Comparison of ENCODE assay signal across 20 cellular contexts in genomic region chr1:12537294-12537693, GRCh38.
DNase-seq lines count a peak whose midpoint lies in the region; ATAC-seq and TF ChIP-seq lines count a peak whose summit lies in the region.
"Had no signal": no experiment of that assay in that cellular context is flagged by ENCODE, and none has a peak within 500 bp of the region (broad histone marks: within the 10 kb centered on the region; RNA-seq: fewer than 3 reads in every experiment).

No MANE protein-coding gene starts in this region.

- TF ChIP-seq CTCF in Calu3 (IDR thresholded peaks at IDR 0.05; ENCODE audit: unreplicated experiment), result no peak
- no peak for TF ChIP-seq CTCF in nephron (IDR thresholded peaks at IDR 0.05; ENCODE audit: unreplicated experiment in 3 of 3)
- no peak for TF ChIP-seq CTCF in GM10266 (IDR thresholded peaks at IDR 0.05; ENCODE audit: control insufficient read depth, insufficient read depth, low read depth, missing control alignments)

- peaks cover 2% of the 10 kb centered on the region for H3K4me1 Mint-ChIP-seq in activated CD4-positive, alpha-beta T cell treated with anti-CD3 and anti-CD28 coated beads for 36 hours
- peaks cover 29% of the 10 kb centered on the region for H3K4me1 Mint-ChIP-seq in Calu3 (ENCODE audit: low read depth, unreplicated experiment)
- H3K4me1 Mint-ChIP-seq in activated T-helper 17 cell treated with anti-CD3 and anti-CD28 coated beads, Interleukin-2, amount 50 U/mL, for 72 hours, result peaks cover 4% of the 10 kb centered on the region
- peaks cover 20% of the 10 kb centered on the region for H3K4me1 Mint-ChIP-seq in nephron
- peaks cover 6 to 9% of the 10 kb centered on the region in 2 donors for H3K4me1 Mint-ChIP-seq in natural killer cell treated with Interleukin-12 subunit alpha and Interleukin-12 subunit beta and Interleukin-15 and Interleukin-18, amount 100 ng/mL, for 72 hours (ENCODE audit: low read depth in 2 of 2)
- H3K4me1 Mint-ChIP-seq: CD14-positive monocyte; CD8-positive, alpha-beta memory T cell had no signal

- H3K27me3 Mint-ChIP-seq in activated CD4-positive, alpha-beta T cell treated with anti-CD3 and anti-CD28 coated beads for 36 hours, result no peaks in the 10 kb centered on the region
- H3K27me3 Mint-ChIP-seq in Calu3 (ENCODE audit: unreplicated experiment) (no peaks in the 10 kb centered on the region), nephron (ENCODE audit: low read depth) (no peaks in the 10 kb centered on the region)
- H3K27me3 Mint-ChIP-seq in activated T-helper 17 cell treated with anti-CD3 and anti-CD28 coated beads, Interleukin-2, amount 50 U/mL, for 72 hours, result no peaks in the 10 kb centered on the region
- H3K27me3 Mint-ChIP-seq in natural killer cell treated with Interleukin-12 subunit alpha and Interleukin-12 subunit beta and Interleukin-15 and Interleukin-18, amount 100 ng/mL, for 72 hours, result no peaks in the 10 kb centered on the region
- H3K27me3 Mint-ChIP-seq: CD4-positive, alpha-beta T cell had no signal

- H3K4me3 Mint-ChIP-seq in activated CD4-positive, alpha-beta T cell treated with anti-CD3 and anti-CD28 coated beads for 36 hours, result no peak overlapping the region
- H3K4me3 Mint-ChIP-seq in Calu3 (ENCODE audit: low read depth, unreplicated experiment) (no peak overlapping the region), nephron (no peak overlapping the region)
- H3K4me3 Mint-ChIP-seq in activated T-helper 17 cell treated with anti-CD3 and anti-CD28 coated beads, Interleukin-2, amount 50 U/mL, for 72 hours, result no peak overlapping the region
- no peak overlapping the region for H3K4me3 Mint-ChIP-seq in natural killer cell treated with Interleukin-12 subunit alpha and Interleukin-12 subunit beta and Interleukin-15 and Interleukin-18, amount 100 ng/mL, for 72 hours
- H3K4me3 Mint-ChIP-seq: CD14-positive monocyte; CD4-positive, alpha-beta T cell; CD8-positive, alpha-beta memory T cell had no signal

- no peak for DNase-seq in activated CD4-positive, alpha-beta T cell treated with anti-CD3 and anti-CD28 coated beads for 36 hours
- no peak for DNase-seq in activated CD4-positive, alpha-beta T cell treated with anti-CD3 and anti-CD28 coated beads for 48 hours
- DNase-seq in Calu3, result no peak
- no peak for DNase-seq in NCI-H1436 (lab: John Stamatoyannopoulos, UW)
- no peak for DNase-seq in natural killer cell treated with Interleukin-12 subunit alpha and Interleukin-12 subunit beta and Interleukin-15 and Interleukin-18, amount 100 ng/mL, for 72 hours (ENCODE audit: low spot score)
- DNase-seq in GM10266 (ENCODE audit: extremely low spot score), result no peak
- DNase-seq: ACHN; AML-193; BE2C; CD4-positive, alpha-beta T cell; CD8-positive, alpha-beta memory T cell; DMS53; DMS79 treated with DMSO at 0.1 percent for 48 hours; GF-D8; H7; HCEC 1CT had no signal

- intact Hi-C loops in activated CD4-positive, alpha-beta T cell treated with anti-CD3 and anti-CD28 coated beads for 36 hours (cut with DNase I, micrococcal nuclease), result no loop called here
- intact Hi-C loops in Calu3 (cut with micrococcal nuclease; ENCODE audit: unreplicated experiment), result no loop called here

- H3K9me3 Mint-ChIP-seq in activated CD4-positive, alpha-beta T cell treated with anti-CD3 and anti-CD28 coated beads for 36 hours (ENCODE audit: low read depth), result peaks cover 9% of the 10 kb centered on the region
- H3K9me3 Mint-ChIP-seq in Calu3 (ENCODE audit: low read depth, unreplicated experiment) (peaks cover 11% of the 10 kb centered on the region), nephron (peaks cover 24% of the 10 kb centered on the region)
- peaks cover 19% of the 10 kb centered on the region for H3K9me3 Mint-ChIP-seq in activated T-helper 17 cell treated with anti-CD3 and anti-CD28 coated beads, Interleukin-2, amount 50 U/mL, for 72 hours
- H3K9me3 Mint-ChIP-seq in natural killer cell treated with Interleukin-12 subunit alpha and Interleukin-12 subunit beta and Interleukin-15 and Interleukin-18, amount 100 ng/mL, for 72 hours, result peaks cover 4% of the 10 kb centered on the region

- H3K27ac Mint-ChIP-seq in activated CD4-positive, alpha-beta T cell treated with anti-CD3 and anti-CD28 coated beads for 36 hours, result peak overlapping the region; percentile 15
- H3K27ac Mint-ChIP-seq in Calu3 (ENCODE audit: unreplicated experiment), result peak overlapping the region; percentile 25
- peak overlapping the region; percentile 27 for H3K27ac Mint-ChIP-seq in activated T-helper 17 cell treated with anti-CD3 and anti-CD28 coated beads, Interleukin-2, amount 50 U/mL, for 72 hours
- H3K27ac Mint-ChIP-seq in nephron, result peak overlapping the region in 2 of 3 experiments; percentile 61 to 82
- peak overlapping the region in 1 of 2 donors; percentile 51 for H3K27ac Mint-ChIP-seq in natural killer cell treated with Interleukin-12 subunit alpha and Interleukin-12 subunit beta and Interleukin-15 and Interleukin-18, amount 100 ng/mL, for 72 hours
- H3K27ac Mint-ChIP-seq: CD14-positive monocyte; CD4-positive, alpha-beta T cell had no signal

- ATAC-seq in activated CD4-positive, alpha-beta T cell treated with anti-CD3 and anti-CD28 coated beads for 36 hours, result no peak
- ATAC-seq in activated T-helper 17 cell treated with anti-CD3 and anti-CD28 coated beads, Interleukin-2, amount 50 U/mL, for 72 hours (replicated peaks), result no peak
- ATAC-seq in natural killer cell treated with Interleukin-12 subunit alpha and Interleukin-12 subunit beta and Interleukin-15 and Interleukin-18, amount 100 ng/mL, for 72 hours, result no peak
- ATAC-seq: A549 had no signal

- POLR2A ChIA-PET in activated CD4-positive, alpha-beta T cell treated with anti-CD3 and anti-CD28 coated beads for 36 hours (lab: Charles Lee), result no interaction called here

- CTCF ChIA-PET in activated CD4-positive, alpha-beta T cell treated with anti-CD3 and anti-CD28 coated beads for 36 hours (lab: Charles Lee), result interaction anchor here (0.6 kb wide), 1 partner anchor 123 kb away, joined by 3 read pairs; no protein-coding TSS in a partner anchor
- CTCF ChIA-PET in Calu3 (lab: Charles Lee), result interaction anchor here (0.6 kb wide), 1 partner anchor 683 kb away, joined by 3 read pairs; no protein-coding TSS in a partner anchor

- H3K36me3 Mint-ChIP-seq in activated CD4-positive, alpha-beta T cell treated with anti-CD3 and anti-CD28 coated beads for 36 hours (ENCODE audit: low read depth), result peaks cover 20% of the 10 kb centered on the region
- H3K36me3 Mint-ChIP-seq in Calu3 (ENCODE audit: insufficient read depth, unreplicated experiment) (peaks cover 6% of the 10 kb centered on the region), nephron (ENCODE audit: low read depth) (peaks cover 19% of the 10 kb centered on the region)
- H3K36me3 Mint-ChIP-seq in activated T-helper 17 cell treated with anti-CD3 and anti-CD28 coated beads, Interleukin-2, amount 50 U/mL, for 72 hours (ENCODE audit: low read depth), result peaks cover 21% of the 10 kb centered on the region
- peaks cover 22% of the 10 kb centered on the region for H3K36me3 Mint-ChIP-seq in natural killer cell treated with Interleukin-12 subunit alpha and Interleukin-12 subunit beta and Interleukin-15 and Interleukin-18, amount 100 ng/mL, for 72 hours

- BruUV-seq in Calu3 (replicated peaks; lab: Mats Ljungman, UMichigan), result no TSS peak
